28 cellular contexts compared by ENCODE assay signal in the genomic region with DNA sequence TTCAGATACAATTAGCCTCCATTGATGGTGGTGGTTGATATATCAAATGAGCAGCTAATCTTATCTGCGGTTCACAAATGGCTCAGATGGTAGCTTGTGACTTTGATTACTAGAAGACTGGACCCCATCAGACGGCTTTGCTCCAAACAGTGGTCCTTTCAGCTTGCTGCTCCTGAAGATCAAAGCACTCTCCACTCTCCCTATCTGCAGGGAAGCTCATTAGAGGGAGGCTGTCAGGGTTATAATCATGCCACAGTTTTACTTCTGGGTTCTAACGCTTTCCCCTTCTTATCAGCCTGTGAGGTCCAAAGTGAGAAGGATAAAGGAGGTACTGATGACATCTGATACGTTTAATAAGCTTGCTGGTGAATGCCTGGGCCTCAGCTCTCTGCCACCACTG.
"Had no signal": no experiment of that assay in that cellular context is flagged by ENCODE, and none has a peak within 500 bp of the region (broad histone marks: within the 10 kb centered on the region; RNA-seq: fewer than 3 reads in every experiment).

No MANE protein-coding gene starts in this region.

- H3K9me3 Mint-ChIP-seq: activated naive CD4-positive, alpha-beta T cell treated with anti-CD3 and anti-CD28 coated beads, Interleukin-2, amount 50 U/mL, for 72 hours; activated T-cell treated with anti-CD3 and anti-CD28 coated beads, Interleukin-2, amount 50 U/mL, for 72 hours; naive thymus-derived CD8-positive, alpha-beta T cell; neural crest cell had no signal

- H3K9me3 ChIP-seq: breast epithelium, esophagus squamous epithelium, spleen, suprapubic skin, tibial artery, upper lobe of right lung had no signal

- DNase-seq: activated CD4-positive, alpha-beta T cell treated with anti-CD3 and anti-CD28 coated beads for 36 hours; activated CD4-positive, CD25-positive, alpha-beta regulatory T cell; activated CD8-positive, alpha-beta memory T cell treated with anti-CD3 and anti-CD28 coated beads, Interleukin-2, amount 10 ng/mL, durations not matched to agents 7 days and 5 days; activated CD8-positive, alpha-beta T cell treated with anti-CD3 and anti-CD28 coated beads, Interleukin-2, amount 10 ng/mL, durations not matched to agents 7 days and 5 days; activated naive CD4-positive, alpha-beta T cell; activated T-cell treated with anti-CD3 and anti-CD28 coated beads for 4 hours; activated T-cell treated with anti-CD3 and anti-CD28 coated beads, Interleukin-2, amount 50 U/mL, for 72 hours; dermis blood vessel endothelial cell; effector CD4-positive, alpha-beta T cell; esophagus squamous epithelium; mammary epithelial cell; naive thymus-derived CD8-positive, alpha-beta T cell; occipital lobe; right cardiac atrium; spleen; stimulated activated naive CD4-positive, alpha-beta T cell; tibial artery; upper lobe of right lung had no signal

- H3K27me3 Mint-ChIP-seq: activated CD4-positive, alpha-beta T cell treated with anti-CD3 and anti-CD28 coated beads for 36 hours; activated CD8-positive, alpha-beta memory T cell treated with anti-CD3 and anti-CD28 coated beads, Interleukin-2, amount 10 ng/mL, durations not matched to agents 7 days and 5 days; naive thymus-derived CD8-positive, alpha-beta T cell had no signal

- H3K79me2 ChIP-seq: parathyroid adenoma had no signal

- H3K4me3 ChIP-seq: breast epithelium, esophagus squamous epithelium, spleen, suprapubic skin, tibial artery, upper lobe of right lung had no signal

- FAIRE-seq: colon, endometrium, frontal cortex, islet of Langerhans had no signal

- H3K27ac Mint-ChIP-seq: activated CD4-positive, alpha-beta T cell treated with anti-CD3 and anti-CD28 coated beads for 36 hours; activated CD8-positive, alpha-beta memory T cell treated with anti-CD3 and anti-CD28 coated beads, Interleukin-2, amount 10 ng/mL, durations not matched to agents 7 days and 5 days; activated CD8-positive, alpha-beta T cell treated with anti-CD3 and anti-CD28 coated beads, Interleukin-2, amount 10 ng/mL, durations not matched to agents 7 days and 5 days; activated naive CD4-positive, alpha-beta T cell treated with anti-CD3 and anti-CD28 coated beads, Interleukin-2, amount 50 U/mL, for 72 hours; activated T-cell treated with anti-CD3 and anti-CD28 coated beads, Interleukin-2, amount 50 U/mL, for 72 hours; naive thymus-derived CD8-positive, alpha-beta T cell had no signal

- H3K4me1 ChIP-seq: breast epithelium, spleen, upper lobe of right lung had no signal

- H3K36me3 Mint-ChIP-seq: activated CD8-positive, alpha-beta memory T cell treated with anti-CD3 and anti-CD28 coated beads, Interleukin-2, amount 10 ng/mL, durations not matched to agents 7 days and 5 days; activated naive CD4-positive, alpha-beta T cell treated with anti-CD3 and anti-CD28 coated beads, Interleukin-2, amount 50 U/mL, for 72 hours had no signal

- H2AFZ ChIP-seq: parathyroid adenoma had no signal

- H3K27ac ChIP-seq: breast epithelium, epithelial cell of prostate, esophagus squamous epithelium, parathyroid adenoma, spleen, suprapubic skin, tibial artery, upper lobe of right lung had no signal

- H3K4me1 Mint-ChIP-seq: activated CD4-positive, alpha-beta T cell treated with anti-CD3 and anti-CD28 coated beads for 36 hours; activated CD8-positive, alpha-beta memory T cell treated with anti-CD3 and anti-CD28 coated beads, Interleukin-2, amount 10 ng/mL, durations not matched to agents 7 days and 5 days; naive thymus-derived CD8-positive, alpha-beta T cell had no signal

- H3K36me3 ChIP-seq: breast epithelium, esophagus squamous epithelium, spleen, suprapubic skin, tibial artery, upper lobe of right lung had no signal

- H3K4me3 Mint-ChIP-seq: activated CD4-positive, alpha-beta T cell treated with anti-CD3 and anti-CD28 coated beads for 36 hours; activated CD8-positive, alpha-beta memory T cell treated with anti-CD3 and anti-CD28 coated beads, Interleukin-2, amount 10 ng/mL, durations not matched to agents 7 days and 5 days; activated CD8-positive, alpha-beta T cell treated with anti-CD3 and anti-CD28 coated beads, Interleukin-2, amount 10 ng/mL, durations not matched to agents 7 days and 5 days; activated T-cell treated with anti-CD3 and anti-CD28 coated beads, Interleukin-2, amount 50 U/mL, for 72 hours; naive thymus-derived CD8-positive, alpha-beta T cell; neural crest cell had no signal

- H3K9ac ChIP-seq: parathyroid adenoma had no signal

- H3K27me3 ChIP-seq: breast epithelium, esophagus squamous epithelium, spleen, suprapubic skin, tibial artery, upper lobe of right lung had no signal

- ATAC-seq: activated CD4-positive, alpha-beta T cell treated with anti-CD3 and anti-CD28 coated beads for 36 hours; activated CD8-positive, alpha-beta memory T cell treated with anti-CD3 and anti-CD28 coated beads, Interleukin-2, amount 10 ng/mL, durations not matched to agents 7 days and 5 days; activated CD8-positive, alpha-beta T cell treated with anti-CD3 and anti-CD28 coated beads, Interleukin-2, amount 10 ng/mL, durations not matched to agents 7 days and 5 days; activated naive CD4-positive, alpha-beta T cell treated with anti-CD3 and anti-CD28 coated beads, Interleukin-2, amount 50 U/mL, for 72 hours; activated T-cell treated with anti-CD3 and anti-CD28 coated beads, Interleukin-2, amount 50 U/mL, for 72 hours; naive thymus-derived CD8-positive, alpha-beta T cell; right cardiac atrium; upper lobe of right lung had no signal
